ENCODE assay signal across 3 cellular contexts in the genomic region with DNA sequence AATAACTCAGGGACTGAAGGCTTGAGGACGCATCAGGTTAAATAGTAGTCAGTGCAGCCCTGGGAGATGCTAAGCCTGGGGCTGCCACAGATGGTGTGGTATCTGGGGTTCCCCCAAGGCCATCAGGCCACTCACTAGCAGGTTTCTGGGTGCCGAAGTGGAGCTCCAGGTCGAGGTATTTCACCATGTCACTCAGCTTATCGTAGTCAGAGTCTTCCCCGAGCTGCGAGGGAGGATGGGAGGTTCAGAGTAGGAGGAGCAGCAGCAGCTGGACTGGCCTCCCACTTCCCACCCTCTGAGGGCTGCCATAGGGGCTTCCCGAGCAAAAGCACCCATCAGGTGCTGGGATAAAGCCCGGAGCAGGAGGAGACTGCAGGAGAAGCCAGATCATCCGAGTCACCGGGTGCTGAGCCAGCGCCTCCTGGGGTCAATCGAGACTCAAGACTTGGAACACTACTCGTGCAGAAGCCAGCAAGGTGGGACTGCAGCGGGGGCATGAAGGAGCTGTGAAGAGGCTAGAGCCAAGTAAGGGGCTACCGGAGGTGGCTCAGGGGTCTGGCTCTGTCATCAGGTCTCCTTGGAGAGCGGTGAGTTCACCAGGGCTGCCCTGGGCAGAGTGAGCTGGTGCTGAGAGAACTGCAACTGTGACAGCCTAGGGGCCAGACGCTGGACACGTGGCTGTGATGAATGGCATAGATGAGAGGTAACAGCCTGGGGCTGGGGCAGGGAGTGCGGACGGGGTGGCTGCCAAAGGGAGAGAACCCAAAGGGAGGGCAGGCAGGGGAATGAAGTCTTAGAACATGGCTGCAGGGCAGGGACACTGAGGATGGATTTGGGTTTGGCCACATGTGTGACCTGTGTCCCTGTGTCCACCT.
TF ChIP-seq lines count a peak whose summit lies in the region.

No MANE protein-coding gene starts in this region.

TF ChIP-seq in SK-N-SH, 30 proteins besides CTCF, POLR2A, EP300 and RAD21:
- no peak for TF ChIP-seq NRF1 (IDR thresholded peaks at IDR 0.05; ENCODE audit: low read depth, low read length)
- no peak for TF ChIP-seq FOSL2 (IDR thresholded peaks at IDR 0.05; ENCODE audit: borderline replicate concordance, low read depth)
- no peak for TF ChIP-seq RCOR1 (IDR thresholded peaks at IDR 0.05; ENCODE audit: low read length)
- TF ChIP-seq POLR2AphosphoS5 (IDR thresholded peaks at IDR 0.05; ENCODE audit: low read depth, low read length) = no peak
- no peak for TF ChIP-seq ELF1 (IDR thresholded peaks at IDR 0.05)
- TF ChIP-seq MEF2A (IDR thresholded peaks at IDR 0.05; ENCODE audit: borderline replicate concordance, low read depth) = no peak
- TF ChIP-seq SIN3A (IDR thresholded peaks at IDR 0.05; ENCODE audit: borderline replicate concordance, low read depth, low read length) = no peak
- no peak for TF ChIP-seq GATA2 (CRISPR knock-in tag; IDR thresholded peaks at IDR 0.05)
- no peak for TF ChIP-seq TAF1 (IDR thresholded peaks at IDR 0.05; ENCODE audit: borderline replicate concordance, low read depth, low read length)
- no peak for TF ChIP-seq TEAD4 (IDR thresholded peaks at IDR 0.05; ENCODE audit: borderline replicate concordance, insufficient read depth)
- TF ChIP-seq RXRA (IDR thresholded peaks at IDR 0.05; ENCODE audit: borderline replicate concordance, low read depth) = no peak
- no peak for TF ChIP-seq MAX (IDR thresholded peaks at IDR 0.05; ENCODE audit: low read depth)
- TF ChIP-seq, protein P1, sequence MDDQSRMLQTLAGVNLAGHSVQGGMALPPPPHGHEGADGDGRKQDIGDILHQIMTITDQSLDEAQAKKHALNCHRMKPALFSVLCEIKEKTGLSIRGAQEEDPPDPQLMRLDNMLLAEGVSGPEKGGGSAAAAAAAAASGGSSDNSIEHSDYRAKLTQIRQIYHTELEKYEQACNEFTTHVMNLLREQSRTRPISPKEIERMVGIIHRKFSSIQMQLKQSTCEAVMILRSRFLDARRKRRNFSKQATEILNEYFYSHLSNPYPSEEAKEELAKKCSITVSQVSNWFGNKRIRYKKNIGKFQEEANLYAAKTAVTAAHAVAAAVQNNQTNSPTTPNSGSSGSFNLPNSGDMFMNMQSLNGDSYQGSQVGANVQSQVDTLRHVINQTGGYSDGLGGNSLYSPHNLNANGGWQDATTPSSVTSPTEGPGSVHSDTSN (IDR thresholded peaks at IDR 0.05) = no peak

TF ChIP-seq in SK-N-SH treated with all-trans-retinoic acid at 6 μM for 48 hours, 23 proteins besides CTCF, POLR2A, EP300 and RAD21:
- TF ChIP-seq, protein P2, sequence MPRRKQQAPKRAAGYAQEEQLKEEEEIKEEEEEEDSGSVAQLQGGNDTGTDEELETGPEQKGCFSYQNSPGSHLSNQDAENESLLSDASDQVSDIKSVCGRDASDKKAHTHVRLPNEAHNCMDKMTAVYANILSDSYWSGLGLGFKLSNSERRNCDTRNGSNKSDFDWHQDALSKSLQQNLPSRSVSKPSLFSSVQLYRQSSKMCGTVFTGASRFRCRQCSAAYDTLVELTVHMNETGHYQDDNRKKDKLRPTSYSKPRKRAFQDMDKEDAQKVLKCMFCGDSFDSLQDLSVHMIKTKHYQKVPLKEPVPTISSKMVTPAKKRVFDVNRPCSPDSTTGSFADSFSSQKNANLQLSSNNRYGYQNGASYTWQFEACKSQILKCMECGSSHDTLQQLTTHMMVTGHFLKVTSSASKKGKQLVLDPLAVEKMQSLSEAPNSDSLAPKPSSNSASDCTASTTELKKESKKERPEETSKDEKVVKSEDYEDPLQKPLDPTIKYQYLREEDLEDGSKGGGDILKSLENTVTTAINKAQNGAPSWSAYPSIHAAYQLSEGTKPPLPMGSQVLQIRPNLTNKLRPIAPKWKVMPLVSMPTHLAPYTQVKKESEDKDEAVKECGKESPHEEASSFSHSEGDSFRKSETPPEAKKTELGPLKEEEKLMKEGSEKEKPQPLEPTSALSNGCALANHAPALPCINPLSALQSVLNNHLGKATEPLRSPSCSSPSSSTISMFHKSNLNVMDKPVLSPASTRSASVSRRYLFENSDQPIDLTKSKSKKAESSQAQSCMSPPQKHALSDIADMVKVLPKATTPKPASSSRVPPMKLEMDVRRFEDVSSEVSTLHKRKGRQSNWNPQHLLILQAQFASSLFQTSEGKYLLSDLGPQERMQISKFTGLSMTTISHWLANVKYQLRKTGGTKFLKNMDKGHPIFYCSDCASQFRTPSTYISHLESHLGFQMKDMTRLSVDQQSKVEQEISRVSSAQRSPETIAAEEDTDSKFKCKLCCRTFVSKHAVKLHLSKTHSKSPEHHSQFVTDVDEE (CRISPR knock-in tag; IDR thresholded peaks at IDR 0.05) = no peak
- TF ChIP-seq CSDC2 (CRISPR knock-in tag; IDR thresholded peaks at IDR 0.05) (no peak), OSR1 (CRISPR knock-in tag; IDR thresholded peaks at IDR 0.05) (no peak)

TF ChIP-seq in WTC11, 78 proteins besides CTCF, POLR2A, EP300 and RAD21:
- TF ChIP-seq, protein P3, sequence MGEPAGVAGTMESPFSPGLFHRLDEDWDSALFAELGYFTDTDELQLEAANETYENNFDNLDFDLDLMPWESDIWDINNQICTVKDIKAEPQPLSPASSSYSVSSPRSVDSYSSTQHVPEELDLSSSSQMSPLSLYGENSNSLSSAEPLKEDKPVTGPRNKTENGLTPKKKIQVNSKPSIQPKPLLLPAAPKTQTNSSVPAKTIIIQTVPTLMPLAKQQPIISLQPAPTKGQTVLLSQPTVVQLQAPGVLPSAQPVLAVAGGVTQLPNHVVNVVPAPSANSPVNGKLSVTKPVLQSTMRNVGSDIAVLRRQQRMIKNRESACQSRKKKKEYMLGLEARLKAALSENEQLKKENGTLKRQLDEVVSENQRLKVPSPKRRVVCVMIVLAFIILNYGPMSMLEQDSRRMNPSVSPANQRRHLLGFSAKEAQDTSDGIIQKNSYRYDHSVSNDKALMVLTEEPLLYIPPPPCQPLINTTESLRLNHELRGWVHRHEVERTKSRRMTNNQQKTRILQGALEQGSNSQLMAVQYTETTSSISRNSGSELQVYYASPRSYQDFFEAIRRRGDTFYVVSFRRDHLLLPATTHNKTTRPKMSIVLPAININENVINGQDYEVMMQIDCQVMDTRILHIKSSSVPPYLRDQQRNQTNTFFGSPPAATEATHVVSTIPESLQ (CRISPR knock-in tag; IDR thresholded peaks at IDR 0.05) = no peak
- TF ChIP-seq EMX1 (CRISPR knock-in tag; IDR thresholded peaks at IDR 0.05) (no peak), PREB (CRISPR knock-in tag; IDR thresholded peaks at IDR 0.05; ENCODE audit: borderline replicate concordance) (no peak), ZNF138 (CRISPR knock-in tag; conservative IDR thresholded peaks at IDR 0.05) (no peak), MXD4 (CRISPR knock-in tag; IDR thresholded peaks at IDR 0.05; ENCODE audit: borderline replicate concordance) (no peak), ZNF317 (CRISPR knock-in tag; IDR thresholded peaks at IDR 0.05; ENCODE audit: borderline replicate concordance, low read depth) (no peak), GABPB1 (CRISPR knock-in tag; IDR thresholded peaks at IDR 0.05) (no peak), CREB1 (CRISPR knock-in tag; IDR thresholded peaks at IDR 0.05) (no peak)
- TF ChIP-seq, protein P4, sequence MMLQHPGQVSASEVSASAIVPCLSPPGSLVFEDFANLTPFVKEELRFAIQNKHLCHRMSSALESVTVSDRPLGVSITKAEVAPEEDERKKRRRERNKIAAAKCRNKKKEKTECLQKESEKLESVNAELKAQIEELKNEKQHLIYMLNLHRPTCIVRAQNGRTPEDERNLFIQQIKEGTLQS (CRISPR knock-in tag; conservative IDR thresholded peaks at IDR 0.05) = no peak
